ENCODE assay signal across 15 cellular contexts in genomic region chr4:3307060-3307459, GRCh38. TPM values are rescaled to one million over a fixed set of nuclear protein-coding genes. Genes with fewer than 3 reads are reported as not detected.
"Had no signal": no experiment of that assay in that cellular context is flagged by ENCODE, and none has a peak within 500 bp of the region (broad histone marks: within the 10 kb centered on the region; RNA-seq: fewer than 3 reads in every experiment).

No MANE protein-coding gene starts in this region.

- H3K27ac ChIP-seq: neutrophil, testis, uterus had no signal

- H3K27me3 ChIP-seq: heart left ventricle, testis, uterus had no signal

- H3K27ac Mint-ChIP-seq: activated naive CD8-positive, alpha-beta T cell treated with anti-CD3 and anti-CD28 coated beads for 36 hours; stimulated activated naive CD8-positive, alpha-beta T cell treated with anti-CD3 and anti-CD28 coated beads, Interleukin-15, Interleukin-2, amounts not matched to agents 100 ng/mL and 50 ng/mL, for 24 hours had no signal

- ATAC-seq: activated T-cell treated with anti-CD3 and anti-CD28 coated beads, Interleukin-2, amount 50 U/mL, for 4 hours; naive thymus-derived CD4-positive, alpha-beta T cell had no signal

- H3K36me3 ChIP-seq: heart left ventricle, neutrophil, uterus had no signal

- H3K9me3 ChIP-seq: heart left ventricle, neutrophil, testis, uterus had no signal

- H3K4me3 Mint-ChIP-seq: activated naive CD8-positive, alpha-beta T cell treated with anti-CD3 and anti-CD28 coated beads for 36 hours; activated T-cell treated with anti-CD3 and anti-CD28 coated beads, Interleukin-2, amount 50 U/mL, for 4 hours; naive thymus-derived CD4-positive, alpha-beta T cell; stimulated activated naive CD8-positive, alpha-beta T cell treated with anti-CD3 and anti-CD28 coated beads, Interleukin-15, Interleukin-2, amounts not matched to agents 100 ng/mL and 50 ng/mL, for 24 hours had no signal

- H3K36me3 Mint-ChIP-seq: activated naive CD8-positive, alpha-beta T cell treated with anti-CD3 and anti-CD28 coated beads for 36 hours; naive thymus-derived CD4-positive, alpha-beta T cell had no signal

- DNase-seq: activated CD4-positive, alpha-beta T cell treated with anti-CD3 and anti-CD28 coated beads, Interleukin-2, amount 50 U/mL, for 48 hours; activated gamma-delta T cell treated with Interleukin-2 at 50 U/mL for 16 hours; activated naive CD8-positive, alpha-beta T cell treated with anti-CD3 and anti-CD28 coated beads for 36 hours; activated T-cell treated with anti-CD3 and anti-CD28 coated beads, Interleukin-2, amount 50 U/mL, for 4 hours; foreskin melanocyte; naive thymus-derived CD4-positive, alpha-beta T cell; stimulated activated CD4-positive, alpha-beta T cell treated with anti-CD3 and anti-CD28 coated beads, Interleukin-4, amount 100 ng/mL, for 1 hour; T-helper 9 cell; testis had no signal

- H3K4me3 ChIP-seq: heart left ventricle, lung, testis, uterus had no signal

- H3K9me3 Mint-ChIP-seq: activated naive CD8-positive, alpha-beta T cell treated with anti-CD3 and anti-CD28 coated beads for 36 hours; activated T-cell treated with anti-CD3 and anti-CD28 coated beads, Interleukin-2, amount 50 U/mL, for 4 hours; stimulated activated naive CD8-positive, alpha-beta T cell treated with anti-CD3 and anti-CD28 coated beads, Interleukin-15, Interleukin-2, amounts not matched to agents 100 ng/mL and 50 ng/mL, for 24 hours had no signal

RNA-seq across cellular contexts. Expression of gene MSANTD1, which starts 58.1 kb away (rescaled TPM):
- polyA plus RNA-seq: keratinocyte; naive thymus-derived CD4-positive, alpha-beta T cell had no signal
